ENCODE assay signal across 10 cellular contexts in genomic region chr5:40401965-40402364, GRCh38.
A peak's percentile ranks its signal among the peaks of the same experiment; 100 is the strongest.
DNase-seq lines count a peak whose midpoint lies in the region; ATAC-seq and TF ChIP-seq lines count a peak whose summit lies in the region.
"Had no signal": no experiment of that assay in that cellular context is flagged by ENCODE, and none has a peak within 500 bp of the region (broad histone marks: within the 10 kb centered on the region; RNA-seq: fewer than 3 reads in every experiment).

No MANE protein-coding gene starts in this region.

- H3K4ac ChIP-seq in mesendoderm (ENCODE audit: low read depth, low read length) = no peak overlapping the region

- no peak overlapping the region for H3K23ac ChIP-seq in mesendoderm (ENCODE audit: low read length)

- H2BK15ac ChIP-seq in mesendoderm (replicated peaks; ENCODE audit: low read depth) = no peak overlapping the region

- H3K56ac ChIP-seq in mesendoderm (ENCODE audit: low read length) = no peak overlapping the region

- no peak for TF ChIP-seq CTCF in CD4-positive, alpha-beta T cell (IDR thresholded peaks at IDR 0.05)

- H2BK5ac ChIP-seq in mesendoderm (ENCODE audit: low read length) = no peak overlapping the region

- H3K18ac ChIP-seq in mesendoderm (ENCODE audit: low read length) = no peak overlapping the region

- no peak overlapping the region for H2AK5ac ChIP-seq in mesendoderm (ENCODE audit: low read length)

- ATAC-seq in CD4-positive, alpha-beta T cell (ENCODE audit: poor library complexity) = no peak
- no peak for ATAC-seq in HG03520 (IDR thresholded peaks at IDR 0.05; ENCODE audit: unreplicated experiment)

- POLR2A ChIA-PET in CD4-positive, alpha-beta T cell (lab: Charles Lee) = interaction anchor here (1.1 to 1.8 kb wide), 4 partner anchors 9 to 35 kb away, joined by 4 to 14 read pairs (median 8); no protein-coding TSS in a partner anchor

- no peaks in the 10 kb centered on the region for H3K27me3 Mint-ChIP-seq in CD4-positive, alpha-beta T cell
- no peaks in the 10 kb centered on the region for H3K27me3 Mint-ChIP-seq in activated T-helper 1 cell treated with anti-CD3 and anti-CD28 coated beads, Interleukin-12 subunit alpha, Interleukin-12 subunit beta, Interleukin-2, Interleukin-4 antibody, amounts not matched to agents 30 ng/mL and 10 ng/mL and 1 ng/mL, durations not matched to agents 14 hours and 24 hours and 36 hours (ENCODE audit: insufficient read depth)

- H3K4me1 Mint-ChIP-seq in CD4-positive, alpha-beta T cell (ENCODE audit: low read depth) = peaks cover 62% of the 10 kb centered on the region
- H3K4me1 Mint-ChIP-seq in activated T-helper 1 cell treated with anti-CD3 and anti-CD28 coated beads, Interleukin-12 subunit alpha, Interleukin-12 subunit beta, Interleukin-2, Interleukin-4 antibody, amounts not matched to agents 30 ng/mL and 10 ng/mL and 1 ng/mL, durations not matched to agents 14 hours and 24 hours and 36 hours (ENCODE audit: low read depth) = peaks cover 68% of the 10 kb centered on the region

- no peak overlapping the region for H2BK120ac ChIP-seq in mesendoderm (ENCODE audit: low read depth, low read length)

- WGBS in mesendoderm (ENCODE audit: extremely low coverage, insufficient coverage, low lambda C conversion rate) = no CpG with 5 or more reads among the region's 1 CpG

- no peak overlapping the region for H3K9ac ChIP-seq in mesendoderm (ENCODE audit: low read length)

- CTCF ChIA-PET in CD4-positive, alpha-beta T cell (lab: Charles Lee) = interaction anchor here (1.0 to 1.7 kb wide), 2 partner anchors 8 to 12 kb away, joined by 3 to 7 read pairs; no protein-coding TSS in a partner anchor

- H4K5ac ChIP-seq in mesendoderm (ENCODE audit: low read length) = no peak overlapping the region

- intact Hi-C loops in CD4-positive, alpha-beta T cell (cut with DNase I, micrococcal nuclease) = loop anchor here in 1 of 2 experiments (10.0 kb wide), 1 partner anchor 433 kb away; the partner anchor contains the start of gene RPL37
- intact Hi-C loops in activated T-helper 1 cell treated with anti-CD3 and anti-CD28 coated beads, Interleukin-12 subunit alpha, Interleukin-12 subunit beta, Interleukin-2, Interleukin-4 antibody, amounts not matched to agents 30 ng/mL and 10 ng/mL and 1 ng/mL, durations not matched to agents 14 hours and 24 hours and 36 hours (cut with micrococcal nuclease) = loop anchor here (10.0 kb wide), 1 partner anchor 353 kb away; the partner anchor contains the start of gene TTC33

- peak in 6 of 10 experiments; percentile 9 to 36 (median 24) for DNase-seq in CD4-positive, alpha-beta T cell
- DNase-seq in NCI-H226 (peak; percentile 61), mesendoderm (peak; percentile 33), amniotic stem cell (lab: John Stamatoyannopoulos, UW) (no peak), NCI-H2029 treated with DMSO at 0.1 percent for 48 hours (lab: John Stamatoyannopoulos, UW) (no peak), ACHN (no peak)
- no peak for DNase-seq in activated T-helper 1 cell treated with anti-CD3 and anti-CD28 coated beads, Interleukin-12 subunit alpha, Interleukin-12 subunit beta, Interleukin-2, Interleukin-4 antibody, amounts not matched to agents 30 ng/mL and 10 ng/mL and 1 ng/mL, durations not matched to agents 14 hours and 24 hours and 36 hours (ENCODE audit: low spot score)
- DNase-seq: KG1 had no signal

- H3K36me3 ChIP-seq in mesendoderm (ENCODE audit: control insufficient read depth, insufficient read depth, low read length) = no peaks in the 10 kb centered on the region
- H3K36me3 ChIP-seq: right atrium auricular region had no signal

- no peaks in the 10 kb centered on the region for H3K27me3 ChIP-seq in CD4-positive, alpha-beta T cell (ENCODE audit: control insufficient read depth, insufficient read depth, low read length)
- H3K27me3 ChIP-seq in mesendoderm (ENCODE audit: insufficient read depth, low read length, poor library complexity) = no peaks in the 10 kb centered on the region
- H3K27me3 ChIP-seq: right atrium auricular region had no signal

- no peak overlapping the region for H3K4me3 Mint-ChIP-seq in CD4-positive, alpha-beta T cell
- H3K4me3 Mint-ChIP-seq in activated T-helper 1 cell treated with anti-CD3 and anti-CD28 coated beads, Interleukin-12 subunit alpha, Interleukin-12 subunit beta, Interleukin-2, Interleukin-4 antibody, amounts not matched to agents 30 ng/mL and 10 ng/mL and 1 ng/mL, durations not matched to agents 14 hours and 24 hours and 36 hours = peak overlapping the region; percentile 4

- H3K4me3 ChIP-seq in mesendoderm (ENCODE audit: low read length) = no peak overlapping the region
- H3K4me3 ChIP-seq: right atrium auricular region had no signal

- H3K27ac Mint-ChIP-seq in CD4-positive, alpha-beta T cell = peak overlapping the region; percentile 6
- peak overlapping the region; percentile 49 for H3K27ac Mint-ChIP-seq in activated T-helper 1 cell treated with anti-CD3 and anti-CD28 coated beads, Interleukin-12 subunit alpha, Interleukin-12 subunit beta, Interleukin-2, Interleukin-4 antibody, amounts not matched to agents 30 ng/mL and 10 ng/mL and 1 ng/mL, durations not matched to agents 14 hours and 24 hours and 36 hours

- no peaks in the 10 kb centered on the region for H3K79me1 ChIP-seq in mesendoderm (ENCODE audit: low read length)

- H3K36me3 Mint-ChIP-seq in CD4-positive, alpha-beta T cell (ENCODE audit: low read depth) = peaks cover 3% of the 10 kb centered on the region
- peaks cover 5% of the 10 kb centered on the region for H3K36me3 Mint-ChIP-seq in activated T-helper 1 cell treated with anti-CD3 and anti-CD28 coated beads, Interleukin-12 subunit alpha, Interleukin-12 subunit beta, Interleukin-2, Interleukin-4 antibody, amounts not matched to agents 30 ng/mL and 10 ng/mL and 1 ng/mL, durations not matched to agents 14 hours and 24 hours and 36 hours (ENCODE audit: low read depth)

- H4K8ac ChIP-seq in mesendoderm (ENCODE audit: low read depth, low read length) = no peak overlapping the region

- no peaks in the 10 kb centered on the region for H3K9me3 ChIP-seq in CD4-positive, alpha-beta T cell (ENCODE audit: control insufficient read depth, low read length)
- H3K9me3 ChIP-seq: right atrium auricular region had no signal

- in situ Hi-C loops in ACHN (cut with HindIII; ENCODE audit: low pct_ligation_motif_present, low pct_unique_long_range_greater_than_20kb, low sequenced_read_pairs) = no loop called here

- no peaks in the 10 kb centered on the region for H3K4me1 ChIP-seq in mesendoderm (ENCODE audit: control insufficient read depth, low read depth, low read length)

- no peak overlapping the region for H3K27ac ChIP-seq in CD4-positive, alpha-beta T cell (ENCODE audit: low read depth, low read length)
- H3K27ac ChIP-seq in mesendoderm (ENCODE audit: low read depth, low read length) = no peak overlapping the region
- H3K27ac ChIP-seq: right atrium auricular region had no signal

- H3K9me3 Mint-ChIP-seq in CD4-positive, alpha-beta T cell = peaks cover 5% of the 10 kb centered on the region
- peaks cover 5% of the 10 kb centered on the region for H3K9me3 Mint-ChIP-seq in activated T-helper 1 cell treated with anti-CD3 and anti-CD28 coated beads, Interleukin-12 subunit alpha, Interleukin-12 subunit beta, Interleukin-2, Interleukin-4 antibody, amounts not matched to agents 30 ng/mL and 10 ng/mL and 1 ng/mL, durations not matched to agents 14 hours and 24 hours and 36 hours

- H3K4me2 ChIP-seq in mesendoderm (ENCODE audit: low read length) = no peak overlapping the region

- no peaks in the 10 kb centered on the region for H3K79me2 ChIP-seq in mesendoderm (ENCODE audit: control insufficient read depth, insufficient read depth, low read length)

Comparison
In these comparisons a context has a peak if more than half of its experiments do, and no peak if none do; other contexts are left out.
1. DNase-seq: peak in CD4-positive, alpha-beta T cell (6 of 10), NCI-H226 (single experiment) and mesendoderm (single experiment); none in activated T-helper 1 cell treated with anti-CD3 and anti-CD28 coated beads, Interleukin-12 subunit alpha, Interleukin-12 subunit beta, Interleukin-2, Interleukin-4 antibody, amounts not matched to agents 30 ng/mL and 10 ng/mL and 1 ng/mL, durations not matched to agents 14 hours and 24 hours and 36 hours (single experiment), amniotic stem cell (single experiment), NCI-H2029 treated with DMSO at 0.1 percent for 48 hours (single experiment) and ACHN (single experiment).